29 cellular contexts compared by ENCODE assay signal in the genomic region with DNA sequence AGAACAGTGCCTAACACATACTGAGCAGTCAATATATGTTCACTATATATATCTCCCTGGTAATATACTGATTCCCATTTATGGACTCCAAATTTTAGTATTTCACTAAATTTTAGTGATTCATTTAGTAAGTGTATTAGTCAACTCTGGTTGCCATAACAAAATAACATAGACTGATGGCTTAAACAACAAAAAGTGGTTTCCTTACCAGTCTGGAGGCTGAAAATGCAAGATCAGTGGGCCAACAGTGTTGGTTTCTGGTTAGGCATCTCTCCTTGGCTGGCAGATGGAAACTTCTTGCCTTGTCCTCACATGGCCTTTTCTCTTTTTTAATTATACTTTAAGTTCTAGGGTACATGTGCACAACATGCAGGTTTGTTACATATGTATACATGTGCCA. TPM values are rescaled to one million over a fixed set of nuclear protein-coding genes. Genes with fewer than 3 reads are reported as not detected.
DNase-seq lines count a peak whose midpoint lies in the region; ATAC-seq, FAIRE-seq and TF ChIP-seq lines count a peak whose summit lies in the region.
"Had no signal": no experiment of that assay in that cellular context is flagged by ENCODE, and none has a peak within 500 bp of the region (broad histone marks: within the 10 kb centered on the region; RNA-seq: fewer than 3 reads in every experiment).

No MANE protein-coding gene starts in this region.

- H3K4me3 Mint-ChIP-seq in immature natural killer cell = no peak overlapping the region
- H3K4me3 Mint-ChIP-seq: CD14-positive monocyte; CD4-positive, alpha-beta memory T cell; CD4-positive, CD25-positive, alpha-beta regulatory T cell; CD8-positive, alpha-beta memory T cell had no signal

- intact Hi-C loops in PC-3 (cut with micrococcal nuclease) = no loop called here
- intact Hi-C loops in mucosa of descending colon (cut with DNase I, micrococcal nuclease) = no loop called here

- TF ChIP-seq CTCF in PC-3 (conservative IDR thresholded peaks at IDR 0.05; ENCODE audit: low read depth, low read length) = no peak
- TF ChIP-seq CTCF in foreskin keratinocyte (conservative IDR thresholded peaks at IDR 0.05) = no peak
- no peak for TF ChIP-seq CTCF in mucosa of descending colon (IDR thresholded peaks at IDR 0.05)

- H3K27me3 Mint-ChIP-seq in immature natural killer cell (ENCODE audit: low read depth in 3 of 3) = peaks cover 0 to 8% (median 1%) of the 10 kb centered on the region in 3 donors
- H3K27me3 Mint-ChIP-seq: CD4-positive, CD25-positive, alpha-beta regulatory T cell had no signal

- DNase-seq in HTR-8/SVneo (ENCODE audit: insufficient read length, low spot score) (no peak), PC-3 (peak; percentile 22), foreskin keratinocyte (no peak), immature natural killer cell (no peak), mucosa of descending colon (no peak)
- DNase-seq: 8988T; ACHN; BE2C; C1 segment of cervical spinal cord; CD4-positive, alpha-beta memory T cell; CD4-positive, CD25-positive, alpha-beta regulatory T cell; CD8-positive, alpha-beta memory T cell; COR-L47; DMS 273 treated with DMSO at 0.1 percent for 48 hours; DMS153; DMS53; DMS79; DND-41; EL; GDM1 had no signal

- H2AFZ ChIP-seq in PC-3 (ENCODE audit: low read length) = no peak overlapping the region

- no peaks in the 10 kb centered on the region for H3K9me2 ChIP-seq in PC-3 (replicated peaks; ENCODE audit: low read length)

- H3K36me3 Mint-ChIP-seq in immature natural killer cell = no peaks in the 10 kb centered on the region
- H3K36me3 Mint-ChIP-seq: CD14-positive monocyte; CD4-positive, alpha-beta memory T cell; CD4-positive, CD25-positive, alpha-beta regulatory T cell had no signal

- no peaks in the 10 kb centered on the region for H3K9me3 ChIP-seq in PC-3 (ENCODE audit: low read length)
- no peaks in the 10 kb centered on the region for H3K9me3 ChIP-seq in mucosa of descending colon
- H3K9me3 ChIP-seq: BE2C had no signal

- peak; percentile 91 for FAIRE-seq in HTR-8/SVneo (lab: Jason Lieb, UNC)
- FAIRE-seq: GM12878, GM12892, GM18507 had no signal

- ATAC-seq in PC-3 (no peak), foreskin keratinocyte (peak; percentile 69), GM21447 (IDR thresholded peaks at IDR 0.05; ENCODE audit: unreplicated experiment) (no peak), mucosa of descending colon (no peak)
- ATAC-seq: GM12878 had no signal

- H3K27me3 ChIP-seq in PC-3 (ENCODE audit: low read length) = no peaks in the 10 kb centered on the region
- peaks cover 25% of the 10 kb centered on the region for H3K27me3 ChIP-seq in foreskin keratinocyte
- H3K27me3 ChIP-seq: BLaER1 had no signal

- no peak overlapping the region for H3K27ac Mint-ChIP-seq in immature natural killer cell
- H3K27ac Mint-ChIP-seq: CD14-positive monocyte; CD4-positive, alpha-beta memory T cell; CD4-positive, CD25-positive, alpha-beta regulatory T cell; CD8-positive, alpha-beta memory T cell had no signal

- H3K4me3 ChIP-seq in PC-3 (ENCODE audit: low read length) (no peak overlapping the region), mucosa of descending colon (no peak overlapping the region)
- H3K4me3 ChIP-seq: BLaER1, GM12878 had no signal

- peaks cover 2% of the 10 kb centered on the region; the same call in 1 of the 2 replicates for H3K4me1 ChIP-seq in PC-3 (ENCODE audit: insufficient read depth, low read length)
- peaks cover 3% of the 10 kb centered on the region for H3K4me1 ChIP-seq in foreskin keratinocyte
- no peaks in the 10 kb centered on the region for H3K4me1 ChIP-seq in mucosa of descending colon (ENCODE audit: low read depth)
- H3K4me1 ChIP-seq: BE2C, BLaER1 had no signal

- no peaks in the 10 kb centered on the region for H3F3A ChIP-seq in PC-3 (ENCODE audit: low read length, unreplicated experiment)

- peaks cover 0 to 15% (median 5%) of the 10 kb centered on the region in 6 donors for H3K9me3 Mint-ChIP-seq in immature natural killer cell

- H3K36me3 ChIP-seq in PC-3 (ENCODE audit: low read depth, low read length) = no peaks in the 10 kb centered on the region
- H3K36me3 ChIP-seq in mucosa of descending colon (ENCODE audit: low read depth) = no peaks in the 10 kb centered on the region
- H3K36me3 ChIP-seq: BE2C, BLaER1 had no signal

- H3K27ac ChIP-seq in PC-3 (ENCODE audit: low read length) = no peak overlapping the region
- no peak overlapping the region for H3K27ac ChIP-seq in foreskin keratinocyte
- H3K27ac ChIP-seq: BLaER1 had no signal

- CTCF ChIA-PET in PC-3 (lab: Charles Lee) = no interaction called here

- no peaks in the 10 kb centered on the region for H4K20me1 ChIP-seq in PC-3 (ENCODE audit: low read length)
- H4K20me1 ChIP-seq: BLaER1 had no signal

- no TSS peak for BruUV-seq in PC-3 (replicated peaks; lab: Mats Ljungman, UMichigan)

- H3K4me2 ChIP-seq in PC-3 (ENCODE audit: low read length) = no peak overlapping the region
- H3K4me2 ChIP-seq: BLaER1 had no signal

- no peaks in the 10 kb centered on the region for H3K79me2 ChIP-seq in PC-3 (ENCODE audit: low read length)

- H3K9ac ChIP-seq in PC-3 (ENCODE audit: low read length) = no peak overlapping the region
- H3K9ac ChIP-seq: BLaER1 had no signal

- no peaks in the 10 kb centered on the region for H3K4me1 Mint-ChIP-seq in immature natural killer cell
- H3K4me1 Mint-ChIP-seq: CD14-positive monocyte; CD4-positive, alpha-beta memory T cell; CD4-positive, CD25-positive, alpha-beta regulatory T cell; CD8-positive, alpha-beta memory T cell had no signal

- POLR2A ChIA-PET in PC-3 (lab: Charles Lee; ENCODE audit: unreplicated experiment) = no interaction called here

RNA-seq across cellular contexts. Expression of a gene that starts 28.7 kb away (rescaled TPM):
- total RNA-seq in PC-3 (2014; rRNA removed) = not detected in 2 replicates
- total RNA-seq in foreskin keratinocyte = not detected in 2 replicates
- polyA plus RNA-seq in foreskin keratinocyte = not detected in 2 replicates
- polyA plus RNA-seq in immature natural killer cell = not detected
- total RNA-seq in mucosa of descending colon = not detected
- total RNA-seq: CD4-positive, alpha-beta memory T cell; CD4-positive, CD25-positive, alpha-beta regulatory T cell; CD8-positive, alpha-beta memory T cell; Daoy; G401; GM12878 had no signal
- polyA plus RNA-seq: AG04450; CD14-positive monocyte; CD4-positive, alpha-beta memory T cell; CD4-positive, CD25-positive, alpha-beta regulatory T cell; CD8-positive, alpha-beta memory T cell; GM12878 had no signal

RNA-seq across cellular contexts. Expression of a gene that starts 51.8 kb away (rescaled TPM):
- total RNA-seq in PC-3 (2014; rRNA removed) (0.17 and 0.47 TPM in 2 replicates), foreskin keratinocyte (not detected in 2 replicates), mucosa of descending colon (under 1 TPM in 1 of 3 donors, not detected in 2; 0.57 TPM)
- polyA plus RNA-seq in foreskin keratinocyte (not detected in 2 replicates), immature natural killer cell (not detected)
- total RNA-seq: CD4-positive, alpha-beta memory T cell; CD4-positive, CD25-positive, alpha-beta regulatory T cell; CD8-positive, alpha-beta memory T cell; G401; GM12878 had no signal
- polyA plus RNA-seq: CD14-positive monocyte; CD4-positive, alpha-beta memory T cell; CD4-positive, CD25-positive, alpha-beta regulatory T cell; CD8-positive, alpha-beta memory T cell had no signal
